ENCODE assay signal across 9 cellular contexts in the genomic region with DNA sequence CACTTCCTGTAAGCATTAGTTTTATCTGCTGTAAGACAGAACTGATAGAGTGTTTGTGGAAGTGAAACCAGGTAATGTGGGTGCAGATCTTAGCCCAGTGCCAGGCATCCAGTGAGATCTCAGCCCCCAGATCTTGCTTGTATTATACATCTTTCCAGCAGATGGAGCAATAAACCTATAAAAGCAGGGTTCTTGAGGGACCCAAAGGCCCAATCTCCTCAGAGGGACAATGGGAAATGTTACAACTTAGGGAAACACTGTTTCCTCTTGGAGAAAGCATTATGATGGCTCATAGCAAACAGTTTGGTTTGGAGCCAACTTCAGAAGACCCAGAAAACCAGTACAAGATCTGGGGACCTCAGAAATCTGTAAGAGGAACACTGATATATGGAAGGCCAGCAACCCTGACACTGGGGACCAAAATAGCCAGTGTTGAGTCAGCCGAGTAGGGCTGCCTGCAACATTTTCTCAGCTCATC.
A peak's percentile ranks its signal among the peaks of the same experiment; 100 is the strongest.
DNase-seq lines count a peak whose midpoint lies in the region; ATAC-seq and TF ChIP-seq lines count a peak whose summit lies in the region.
"Had no signal": no experiment of that assay in that cellular context is flagged by ENCODE, and none has a peak within 500 bp of the region (broad histone marks: within the 10 kb centered on the region; RNA-seq: fewer than 3 reads in every experiment).

No MANE protein-coding gene starts in this region.

- no peaks in the 10 kb centered on the region for H4K20me1 ChIP-seq in OCI-LY3 (ENCODE audit: insufficient read depth, low read length)

- H3K36me3 ChIP-seq in GM06990 (ENCODE audit: control insufficient read depth, insufficient read depth, low read length) (no peaks in the 10 kb centered on the region), OCI-LY3 (replicated peaks; ENCODE audit: low read depth, low read length) (no peaks in the 10 kb centered on the region), lower lobe of right lung (no peaks in the 10 kb centered on the region)

- H3K4me3 ChIP-seq in GM06990 (replicated peaks; ENCODE audit: low read depth, low read length): no peak overlapping the region
- H3K4me3 ChIP-seq in HL-60 (replicated peaks; ENCODE audit: insufficient read depth, low read length): no peak overlapping the region
- H3K4me3 ChIP-seq in OCI-LY3 (ENCODE audit: low read length): no peak overlapping the region
- H3K4me3 ChIP-seq in coronary artery: no peak overlapping the region
- H3K4me3 ChIP-seq in lower lobe of right lung: no peak overlapping the region

- DNase-seq in GM06990 (ENCODE audit: extremely low read depth, insufficient read length) (peak; percentile 32), HL-60 (ENCODE audit: low read depth in 1 of 2, low spot score in 1 of 2) (peak; percentile 22 to 47), coronary artery (ENCODE audit: low spot score) (no peak), lower lobe of right lung (no peak), T-helper 9 cell (no peak)
- DNase-seq in stimulated activated CD4-positive, alpha-beta T cell treated with anti-CD3 and anti-CD28 coated beads, Interleukin-2, amount 100 ng/mL, for 48 hours: no peak
- DNase-seq: activated naive CD8-positive, alpha-beta T cell treated with anti-CD3 and anti-CD28 coated beads, Interleukin-2, amount 10 ng/mL, durations not matched to agents 7 days and 5 days had no signal

- ATAC-seq in GM21576 (IDR thresholded peaks at IDR 0.05; ENCODE audit: unreplicated experiment): peak; percentile 100
- ATAC-seq in lower lobe of right lung: peak; percentile 83 to 89

- H3K27me3 ChIP-seq in GM06990 (replicated peaks; ENCODE audit: control insufficient read depth, insufficient read depth, low read length) (no peaks in the 10 kb centered on the region), HL-60 (ENCODE audit: insufficient read depth, poor library complexity, severe bottlenecking) (no peaks in the 10 kb centered on the region), OCI-LY3 (ENCODE audit: low read depth, low read length) (no peaks in the 10 kb centered on the region), lower lobe of right lung (ENCODE audit: low read depth) (no peaks in the 10 kb centered on the region)

- no peaks in the 10 kb centered on the region for H3K79me2 ChIP-seq in OCI-LY3 (ENCODE audit: low read length)

- peaks cover 16% of the 10 kb centered on the region for H3K4me1 ChIP-seq in OCI-LY3 (ENCODE audit: low read length)
- peaks cover 7% of the 10 kb centered on the region for H3K4me1 ChIP-seq in lower lobe of right lung

- intact Hi-C loops in lower lobe of right lung (cut with DNase I): no loop called here

- H3K27ac ChIP-seq in HL-60 (replicated peaks) (no peak overlapping the region), OCI-LY3 (ENCODE audit: low read length) (peak overlapping the region; percentile 31), coronary artery (no peak overlapping the region), lower lobe of right lung (no peak overlapping the region)

- H3K9me3 ChIP-seq in OCI-LY3 (ENCODE audit: insufficient read depth, low read length): no peaks in the 10 kb centered on the region
- no peaks in the 10 kb centered on the region for H3K9me3 ChIP-seq in lower lobe of right lung

- peak overlapping the region; percentile 16; the same call in 1 of the 2 replicates for H3K9ac ChIP-seq in OCI-LY3 (ENCODE audit: low read length)

- H2AFZ ChIP-seq in OCI-LY3 (ENCODE audit: low read depth, low read length): peak overlapping the region; percentile 89

- peak; percentile 49 for TF ChIP-seq CTCF in GM06990 (IDR thresholded peaks at IDR 0.05; ENCODE audit: insufficient read depth, low read length, poor library complexity, severe bottlenecking)
- peak; percentile 39 for TF ChIP-seq CTCF in HL-60 (IDR thresholded peaks at IDR 0.05; ENCODE audit: insufficient read depth, low read length)
- TF ChIP-seq CTCF in OCI-LY3 (IDR thresholded peaks at IDR 0.05; ENCODE audit: low read depth, low read length): peak; percentile 98
- peak; percentile 47 for TF ChIP-seq CTCF in coronary artery (IDR thresholded peaks at IDR 0.05)
- peak; percentile 61 for TF ChIP-seq CTCF in lower lobe of right lung (IDR thresholded peaks at IDR 0.05)

- H3K4me2 ChIP-seq in OCI-LY3 (ENCODE audit: low read length): peak overlapping the region; percentile 54

Comparison
In these comparisons a context has a peak if more than half of its experiments do, and no peak if none do; other contexts are left out.
1. DNase-seq: peak in GM06990 (single experiment) and HL-60 (2 of 2); none in coronary artery (single experiment), lower lobe of right lung (single experiment), T-helper 9 cell (single experiment) and stimulated activated CD4-positive, alpha-beta T cell treated with anti-CD3 and anti-CD28 coated beads, Interleukin-2, amount 100 ng/mL, for 48 hours (0 of 2).
2. CTCF ChIP-seq: peak in every context shown above with its lines; median percentile 98 in OCI-LY3; 61 in lower lobe of right lung; 49 in GM06990; 47 in coronary artery; 39 in HL-60.